In the genomic region with DNA sequence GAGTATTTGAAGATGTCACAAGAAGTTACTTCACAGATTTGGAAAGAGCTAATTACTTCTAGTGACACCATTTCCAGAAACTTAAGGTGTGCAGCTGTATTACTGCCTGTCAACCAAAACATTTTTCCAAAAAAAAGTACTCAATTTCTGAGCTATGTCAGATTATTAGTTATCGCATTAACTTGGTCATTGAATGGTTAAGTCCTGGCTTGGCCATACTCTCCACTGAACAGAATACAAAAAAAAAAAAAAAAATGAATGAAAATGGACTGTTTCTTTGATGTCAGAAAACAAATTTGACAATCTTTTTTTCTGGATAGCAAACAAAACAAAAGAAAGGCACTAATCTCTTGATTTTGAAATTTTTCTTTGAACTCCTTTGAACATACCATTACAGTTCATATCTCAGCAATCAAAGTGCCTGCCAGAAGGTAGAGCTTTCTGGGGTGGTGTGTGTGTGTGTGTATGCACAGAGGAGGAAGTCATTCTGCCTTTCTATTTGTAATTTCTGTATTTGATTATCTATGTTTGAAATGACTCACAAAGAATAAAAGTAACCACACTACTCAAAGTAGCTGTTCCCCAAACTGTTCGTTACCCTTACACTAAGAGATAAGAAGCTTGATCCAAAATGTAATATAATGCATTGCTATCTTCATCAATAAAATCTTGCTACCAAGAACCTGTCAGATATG, we compare ENCODE assay signal across 1 cellular context.
TF ChIP-seq lines count a peak whose summit lies in the region.

No MANE protein-coding gene starts in this region.

TF ChIP-seq in HepG2, 621 proteins besides CTCF, POLR2A, EP300 and RAD21 (continued from another document and continues in another):
- TF ChIP-seq, protein P1, sequence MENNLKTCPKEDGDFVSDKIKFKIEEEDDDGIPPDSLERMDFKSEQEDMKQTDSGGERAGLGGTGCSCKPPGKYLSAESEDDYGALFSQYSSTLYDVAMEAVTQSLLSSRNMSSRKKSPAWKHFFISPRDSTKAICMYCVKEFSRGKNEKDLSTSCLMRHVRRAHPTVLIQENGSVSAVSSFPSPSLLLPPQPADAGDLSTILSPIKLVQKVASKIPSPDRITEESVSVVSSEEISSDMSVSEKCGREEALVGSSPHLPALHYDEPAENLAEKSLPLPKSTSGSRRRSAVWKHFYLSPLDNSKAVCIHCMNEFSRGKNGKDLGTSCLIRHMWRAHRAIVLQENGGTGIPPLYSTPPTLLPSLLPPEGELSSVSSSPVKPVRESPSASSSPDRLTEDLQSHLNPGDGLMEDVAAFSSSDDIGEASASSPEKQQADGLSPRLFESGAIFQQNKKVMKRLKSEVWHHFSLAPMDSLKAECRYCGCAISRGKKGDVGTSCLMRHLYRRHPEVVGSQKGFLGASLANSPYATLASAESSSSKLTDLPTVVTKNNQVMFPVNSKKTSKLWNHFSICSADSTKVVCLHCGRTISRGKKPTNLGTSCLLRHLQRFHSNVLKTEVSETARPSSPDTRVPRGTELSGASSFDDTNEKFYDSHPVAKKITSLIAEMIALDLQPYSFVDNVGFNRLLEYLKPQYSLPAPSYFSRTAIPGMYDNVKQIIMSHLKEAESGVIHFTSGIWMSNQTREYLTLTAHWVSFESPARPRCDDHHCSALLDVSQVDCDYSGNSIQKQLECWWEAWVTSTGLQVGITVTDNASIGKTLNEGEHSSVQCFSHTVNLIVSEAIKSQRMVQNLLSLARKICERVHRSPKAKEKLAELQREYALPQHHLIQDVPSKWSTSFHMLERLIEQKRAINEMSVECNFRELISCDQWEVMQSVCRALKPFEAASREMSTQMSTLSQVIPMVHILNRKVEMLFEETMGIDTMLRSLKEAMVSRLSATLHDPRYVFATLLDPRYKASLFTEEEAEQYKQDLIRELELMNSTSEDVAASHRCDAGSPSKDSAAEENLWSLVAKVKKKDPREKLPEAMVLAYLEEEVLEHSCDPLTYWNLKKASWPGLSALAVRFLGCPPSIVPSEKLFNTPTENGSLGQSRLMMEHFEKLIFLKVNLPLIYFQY (CRISPR knock-in tag; IDR thresholded peaks at IDR 0.05; ENCODE audit: borderline replicate concordance) = no peak
- TF ChIP-seq ARNTL (CRISPR knock-in tag; IDR thresholded peaks at IDR 0.05) (no peak), ZZZ3 (CRISPR knock-in tag; IDR thresholded peaks at IDR 0.05; ENCODE audit: borderline replicate concordance) (no peak), ZNF547 (CRISPR knock-in tag; IDR thresholded peaks at IDR 0.05) (no peak), ZNF318 (CRISPR knock-in tag; IDR thresholded peaks at IDR 0.05) (no peak), RBFOX2 (IDR thresholded peaks at IDR 0.05; ENCODE audit: low read depth, low read length) (no peak), ZNF317 (CRISPR knock-in tag; IDR thresholded peaks at IDR 0.05) (no peak), GATA4 (IDR thresholded peaks at IDR 0.05; ENCODE audit: borderline replicate concordance, low read depth) (peak; percentile 98), PRMT3 (CRISPR knock-in tag; IDR thresholded peaks at IDR 0.05; ENCODE audit: borderline replicate concordance, low read depth) (no peak), SNAPC4 (CRISPR knock-in tag; IDR thresholded peaks at IDR 0.05) (peak; percentile 33; the same call in 1 of the 2 replicates), SKI (IDR thresholded peaks at IDR 0.05; ENCODE audit: partially characterized antibody) (no peak), ZNF281 (CRISPR knock-in tag; IDR thresholded peaks at IDR 0.05; ENCODE audit: borderline replicate concordance) (no peak; the same call in 1 of the 2 replicates), GMEB1 (CRISPR knock-in tag; IDR thresholded peaks at IDR 0.05; ENCODE audit: borderline replicate concordance) (no peak), ZBTB34 (CRISPR knock-in tag; IDR thresholded peaks at IDR 0.05) (no peak)
- TF ChIP-seq, protein P2, sequence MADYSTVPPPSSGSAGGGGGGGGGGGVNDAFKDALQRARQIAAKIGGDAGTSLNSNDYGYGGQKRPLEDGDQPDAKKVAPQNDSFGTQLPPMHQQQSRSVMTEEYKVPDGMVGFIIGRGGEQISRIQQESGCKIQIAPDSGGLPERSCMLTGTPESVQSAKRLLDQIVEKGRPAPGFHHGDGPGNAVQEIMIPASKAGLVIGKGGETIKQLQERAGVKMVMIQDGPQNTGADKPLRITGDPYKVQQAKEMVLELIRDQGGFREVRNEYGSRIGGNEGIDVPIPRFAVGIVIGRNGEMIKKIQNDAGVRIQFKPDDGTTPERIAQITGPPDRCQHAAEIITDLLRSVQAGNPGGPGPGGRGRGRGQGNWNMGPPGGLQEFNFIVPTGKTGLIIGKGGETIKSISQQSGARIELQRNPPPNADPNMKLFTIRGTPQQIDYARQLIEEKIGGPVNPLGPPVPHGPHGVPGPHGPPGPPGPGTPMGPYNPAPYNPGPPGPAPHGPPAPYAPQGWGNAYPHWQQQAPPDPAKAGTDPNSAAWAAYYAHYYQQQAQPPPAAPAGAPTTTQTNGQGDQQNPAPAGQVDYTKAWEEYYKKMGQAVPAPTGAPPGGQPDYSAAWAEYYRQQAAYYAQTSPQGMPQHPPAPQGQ (CRISPR knock-in tag; IDR thresholded peaks at IDR 0.05; ENCODE audit: borderline replicate concordance) = no peak
- TF ChIP-seq, protein P3, sequence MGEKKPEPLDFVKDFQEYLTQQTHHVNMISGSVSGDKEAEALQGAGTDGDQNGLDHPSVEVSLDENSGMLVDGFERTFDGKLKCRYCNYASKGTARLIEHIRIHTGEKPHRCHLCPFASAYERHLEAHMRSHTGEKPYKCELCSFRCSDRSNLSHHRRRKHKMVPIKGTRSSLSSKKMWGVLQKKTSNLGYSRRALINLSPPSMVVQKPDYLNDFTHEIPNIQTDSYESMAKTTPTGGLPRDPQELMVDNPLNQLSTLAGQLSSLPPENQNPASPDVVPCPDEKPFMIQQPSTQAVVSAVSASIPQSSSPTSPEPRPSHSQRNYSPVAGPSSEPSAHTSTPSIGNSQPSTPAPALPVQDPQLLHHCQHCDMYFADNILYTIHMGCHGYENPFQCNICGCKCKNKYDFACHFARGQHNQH (CRISPR knock-in tag; IDR thresholded peaks at IDR 0.05) = 0 out of 2 replicates have a peak, but pooled peaks have one; percentile 49
